ENCODE assay signal across 24 cellular contexts in the genomic region with DNA sequence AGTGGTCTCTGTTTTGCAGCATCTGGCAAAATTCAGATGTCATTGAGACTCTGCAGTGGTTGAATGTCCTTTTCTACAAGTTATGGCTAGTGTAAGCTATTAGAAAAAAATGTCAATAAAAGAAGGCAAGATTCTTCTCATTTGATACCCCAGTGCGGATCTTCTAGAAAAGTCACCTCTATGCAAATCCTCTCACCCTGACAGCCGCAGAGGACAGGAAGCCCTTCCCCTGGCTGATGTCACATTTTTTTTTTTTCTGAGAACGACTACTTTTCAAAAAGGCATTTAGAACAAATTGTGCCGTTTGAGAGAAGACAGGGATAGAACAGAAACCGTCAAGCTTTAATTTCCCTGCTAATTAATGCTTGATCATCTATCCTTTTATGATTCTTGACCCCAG.
DNase-seq lines count a peak whose midpoint lies in the region; ATAC-seq, FAIRE-seq and TF ChIP-seq lines count a peak whose summit lies in the region.
"Had no signal": no experiment of that assay in that cellular context is flagged by ENCODE, and none has a peak within 500 bp of the region (broad histone marks: within the 10 kb centered on the region; RNA-seq: fewer than 3 reads in every experiment).

No MANE protein-coding gene starts in this region.

- H3K27ac ChIP-seq in OCI-LY3 (ENCODE audit: low read length), result no peak overlapping the region
- no peak overlapping the region for H3K27ac ChIP-seq in naive thymus-derived CD4-positive, alpha-beta T cell (ENCODE audit: low read depth, low read length)
- H3K27ac ChIP-seq: body of pancreas, PC-9, SJCRH30, skin epidermis had no signal

- peaks cover 4 to 35% (median 9%) of the 10 kb centered on the region in 7 donors for H3K4me1 Mint-ChIP-seq in naive thymus-derived CD4-positive, alpha-beta T cell

- POLR2A ChIA-PET in naive thymus-derived CD4-positive, alpha-beta T cell (lab: Charles Lee), result no interaction called here

- H3K9me3 Mint-ChIP-seq in naive thymus-derived CD4-positive, alpha-beta T cell, result no peaks in the 10 kb centered on the region
- H3K9me3 Mint-ChIP-seq: activated naive CD4-positive, alpha-beta T cell treated with anti-CD3 and anti-CD28 coated beads, Interleukin-2, amount 50 U/mL, for 24 hours had no signal

- H3K27ac Mint-ChIP-seq in naive thymus-derived CD4-positive, alpha-beta T cell, result peak overlapping the region in 3 of 9 donors; percentile 29 to 78 (median 66)
- H3K27ac Mint-ChIP-seq: activated naive CD4-positive, alpha-beta T cell treated with anti-CD3 and anti-CD28 coated beads, Interleukin-2, amount 50 U/mL, for 24 hours had no signal

- H3K27me3 Mint-ChIP-seq in naive thymus-derived CD4-positive, alpha-beta T cell, result peaks cover 14 to 41% (median 19%) of the 10 kb centered on the region in 5 donors

- peak overlapping the region; percentile 41 for H3K4me3 ChIP-seq in OCI-LY3 (ENCODE audit: low read length)
- H3K4me3 ChIP-seq in naive thymus-derived CD4-positive, alpha-beta T cell (ENCODE audit: low read length), result no peak overlapping the region
- H3K4me3 ChIP-seq: body of pancreas, K562, PC-9, SJCRH30, skin epidermis had no signal

- H3K9me3 ChIP-seq in OCI-LY3 (ENCODE audit: insufficient read depth, low read length), result no peaks in the 10 kb centered on the region
- no peaks in the 10 kb centered on the region for H3K9me3 ChIP-seq in naive thymus-derived CD4-positive, alpha-beta T cell (ENCODE audit: control insufficient read depth in 2 of 3, low read length in 3 of 3)
- H3K9me3 ChIP-seq: BE2C, body of pancreas, SJCRH30 had no signal

- DNase-seq in GM12891 (ENCODE audit: insufficient read length, low spot score) (no peak), COR-L47 (lab: John Stamatoyannopoulos, UW) (no peak)
- DNase-seq in naive thymus-derived CD4-positive, alpha-beta T cell, result peak in 5 of 9 donors; percentile 15 to 37 (median 28)
- no peak for DNase-seq in stimulated activated CD4-positive, alpha-beta T cell treated with anti-CD3 and anti-CD28 coated beads, Interleukin-4, amount 100 ng/mL, for 4 hours
- DNase-seq: activated CD4-positive, CD25-positive, alpha-beta regulatory T cell treated with anti-CD3 and anti-CD28 coated beads, Interleukin-2, amount 50 U/mL, for 72 hours; BE2C; body of pancreas; GF-D8; hippocampal formation; islet precursor cell; mammary epithelial cell; NCI-H1105; NCI-H748 treated with DMSO at 0.1 percent for 48 hours; PC-9; SJCRH30; stimulated activated CD8-positive, alpha-beta memory T cell treated with anti-CD3 and anti-CD28 coated beads, Interleukin-4, amount 100 ng/mL, for 48 hours; T-helper 9 cell had no signal

- peak; percentile 82 for ATAC-seq in GM19351 (IDR thresholded peaks at IDR 0.05; ENCODE audit: unreplicated experiment)
- no peak for ATAC-seq in naive thymus-derived CD4-positive, alpha-beta T cell
- ATAC-seq in GM18505 (IDR thresholded peaks at IDR 0.05; ENCODE audit: unreplicated experiment), result no peak
- ATAC-seq: body of pancreas, K562 had no signal

- H3K36me3 ChIP-seq in OCI-LY3 (replicated peaks; ENCODE audit: low read depth, low read length), result no peaks in the 10 kb centered on the region
- no peaks in the 10 kb centered on the region for H3K36me3 ChIP-seq in naive thymus-derived CD4-positive, alpha-beta T cell (ENCODE audit: control insufficient read depth in 2 of 3, insufficient read depth in 3 of 3, low read length in 3 of 3)
- H3K36me3 ChIP-seq: BE2C, SJCRH30 had no signal

- no peaks in the 10 kb centered on the region for H3K79me2 ChIP-seq in OCI-LY3 (ENCODE audit: low read length)

- no peaks in the 10 kb centered on the region for H4K20me1 ChIP-seq in OCI-LY3 (ENCODE audit: insufficient read depth, low read length)

- CTCF ChIA-PET in naive thymus-derived CD4-positive, alpha-beta T cell (lab: Charles Lee), result no interaction called here

- H3K9ac ChIP-seq in OCI-LY3 (ENCODE audit: low read length), result no peak overlapping the region

- no peak overlapping the region for H2AFZ ChIP-seq in OCI-LY3 (ENCODE audit: low read depth, low read length)
- H2AFZ ChIP-seq: PC-9 had no signal

- no peaks in the 10 kb centered on the region for H3K36me3 Mint-ChIP-seq in naive thymus-derived CD4-positive, alpha-beta T cell
- H3K36me3 Mint-ChIP-seq: activated naive CD4-positive, alpha-beta T cell treated with anti-CD3 and anti-CD28 coated beads, Interleukin-2, amount 50 U/mL, for 24 hours had no signal

- intact Hi-C loops in naive thymus-derived CD4-positive, alpha-beta T cell (cut with micrococcal nuclease), result loop anchor here in 1 of 2 donors (5.0 kb wide), 2 partner anchors 556 to 626 kb away; no protein-coding TSS in a partner anchor

- peak overlapping the region in 6 of 10 donors; percentile 5 to 72 (median 34) for H3K4me3 Mint-ChIP-seq in naive thymus-derived CD4-positive, alpha-beta T cell
- H3K4me3 Mint-ChIP-seq: activated naive CD4-positive, alpha-beta T cell treated with anti-CD3 and anti-CD28 coated beads, Interleukin-2, amount 50 U/mL, for 24 hours had no signal

- no peak for FAIRE-seq in GM12891 (lab: Jason Lieb, UNC)
- FAIRE-seq: colon, K562 had no signal

- H3K27me3 ChIP-seq in OCI-LY3 (ENCODE audit: low read depth, low read length), result peaks cover 30% of the 10 kb centered on the region
- peaks cover 0 to 3% of the 10 kb centered on the region in 2 donors for H3K27me3 ChIP-seq in naive thymus-derived CD4-positive, alpha-beta T cell (ENCODE audit: control insufficient read depth in 2 of 2, insufficient read depth in 2 of 2, low read length in 2 of 2)
- H3K27me3 ChIP-seq: BE2C, body of pancreas had no signal

- H3K4me2 ChIP-seq in OCI-LY3 (ENCODE audit: low read length), result peak overlapping the region; percentile 50
- H3K4me2 ChIP-seq: PC-9 had no signal

- H3K4me1 ChIP-seq in OCI-LY3 (ENCODE audit: low read length), result peaks cover 10% of the 10 kb centered on the region
- peaks cover 0 to 5% of the 10 kb centered on the region in 2 donors for H3K4me1 ChIP-seq in naive thymus-derived CD4-positive, alpha-beta T cell (ENCODE audit: control insufficient read depth in 2 of 2, insufficient read depth in 2 of 2, low read length in 2 of 2)

- TF ChIP-seq CTCF in OCI-LY3 (IDR thresholded peaks at IDR 0.05; ENCODE audit: low read depth, low read length), result no peak

- TF ChIP-seq POLR2A in GM12891 (IDR thresholded peaks at IDR 0.05; ENCODE audit: low read depth, low read length), result no peak
- TF ChIP-seq POLR2A in GM18505 (IDR thresholded peaks at IDR 0.05; ENCODE audit: borderline replicate concordance, extremely low read depth, insufficient read depth, insufficient read length), result no peak

TF ChIP-seq in GM12891, 5 proteins besides CTCF, POLR2A, EP300 and RAD21:
- no peak for TF ChIP-seq SPI1 (IDR thresholded peaks at IDR 0.05; ENCODE audit: low read depth, low read length)
- peak; percentile 87; the same call in 1 of the 2 replicates for TF ChIP-seq POU2F2 (IDR thresholded peaks at IDR 0.05; ENCODE audit: low read depth, low read length)

Comparison
In these comparisons a context has a peak if more than half of its experiments do, and no peak if none do; other contexts are left out.
1. DNase-seq: peak in naive thymus-derived CD4-positive, alpha-beta T cell (5 of 9); none in GM12891 (single experiment), COR-L47 (single experiment) and stimulated activated CD4-positive, alpha-beta T cell treated with anti-CD3 and anti-CD28 coated beads, Interleukin-4, amount 100 ng/mL, for 4 hours (0 of 2).